ENCODE assay signal across 27 cellular contexts in the genomic region with DNA sequence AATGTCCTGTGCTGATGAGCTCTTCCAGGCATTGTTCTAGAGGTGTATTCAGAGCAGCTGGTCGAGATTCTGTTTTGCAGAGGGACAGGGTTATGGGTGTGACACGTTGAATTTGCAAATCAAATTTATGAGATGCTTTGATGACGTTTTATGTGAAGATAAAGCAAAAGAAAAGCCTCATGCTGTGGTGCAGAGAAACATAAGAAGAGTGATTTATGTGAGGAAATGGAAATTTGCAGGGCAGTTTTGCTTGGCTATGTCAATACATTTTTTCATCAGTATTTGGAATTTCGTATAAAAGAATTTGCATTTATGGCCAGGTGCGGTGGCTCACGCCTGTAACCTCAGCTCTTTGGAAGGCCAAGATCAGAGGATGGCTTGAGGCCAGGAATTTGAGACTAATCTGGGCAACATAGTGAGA. TPM values are rescaled to one million over a fixed set of nuclear protein-coding genes. Genes with fewer than 3 reads are reported as not detected.
A peak's percentile ranks its signal among the peaks of the same experiment; 100 is the strongest.
DNase-seq lines count a peak whose midpoint lies in the region; ATAC-seq and TF ChIP-seq lines count a peak whose summit lies in the region.
"Had no signal": no experiment of that assay in that cellular context is flagged by ENCODE, and none has a peak within 500 bp of the region (broad histone marks: within the 10 kb centered on the region; RNA-seq: fewer than 3 reads in every experiment).

No MANE protein-coding gene starts in this region.

- H3K79me2 ChIP-seq in H9 (ENCODE audit: insufficient read depth, low read length) (no peaks in the 10 kb centered on the region), SK-N-SH (ENCODE audit: insufficient read depth) (no peaks in the 10 kb centered on the region)

- H3K56ac ChIP-seq in H9 (ENCODE audit: insufficient read length, low read depth, low read length) = peak overlapping the region; percentile 78

- ATAC-seq in left lobe of liver = no peak
- ATAC-seq: heart right ventricle; left cardiac atrium; natural killer cell treated with Interleukin-12 subunit alpha and Interleukin-12 subunit beta and Interleukin-15 and Interleukin-18, amount 100 ng/mL, for 72 hours; stimulated activated effector memory CD8-positive, alpha-beta T cell treated with anti-CD3 and anti-CD28 coated beads, Interleukin-12 subunit alpha, Interleukin-12 subunit beta, amount 100 ng/mL, for 72 hours had no signal

- H3F3A ChIP-seq in SK-N-SH (replicated peaks; ENCODE audit: insufficient read depth) = no peaks in the 10 kb centered on the region

- no peak overlapping the region for H3K18ac ChIP-seq in H9 (ENCODE audit: insufficient read length, low read depth, low read length)

- H3K36me3 Mint-ChIP-seq in H9 (ENCODE audit: insufficient read depth in 1 of 3, low read depth in 3 of 3) = peaks cover 0 to 2% (median 0%) of the 10 kb centered on the region in 3 experiments; a peak in 2 of 7 replicates
- H3K36me3 Mint-ChIP-seq: activated naive CD8-positive, alpha-beta T cell treated with anti-CD3 and anti-CD28 coated beads, Interleukin-2, amount 10 ng/mL, durations not matched to agents 7 days and 5 days; natural killer cell treated with Interleukin-12 subunit alpha and Interleukin-12 subunit beta and Interleukin-15 and Interleukin-18, amount 100 ng/mL, for 72 hours; stimulated activated effector memory CD8-positive, alpha-beta T cell treated with anti-CD3 and anti-CD28 coated beads, Interleukin-12 subunit alpha, Interleukin-12 subunit beta, amount 100 ng/mL, for 72 hours had no signal

- peak overlapping the region; percentile 82 for H2BK5ac ChIP-seq in H9 (ENCODE audit: insufficient read length, low read length)

- H3K27me3 Mint-ChIP-seq in H9 (ENCODE audit: low read depth) = no peaks in the 10 kb centered on the region

- H4K20me1 ChIP-seq in H9 (ENCODE audit: control insufficient read depth, insufficient read depth, insufficient read length) (no peaks in the 10 kb centered on the region), SK-N-SH (ENCODE audit: insufficient read depth) (no peaks in the 10 kb centered on the region)

- H3K14ac ChIP-seq in H9 (ENCODE audit: insufficient read depth, low read length) = no peak overlapping the region

- peaks cover 4% of the 10 kb centered on the region for H3K23me2 ChIP-seq in H9 (ENCODE audit: insufficient read length, low read depth, low read length, poor library complexity, severe bottlenecking)

- peaks cover 33 to 47% of the 10 kb centered on the region in 2 experiments for H3K4me1 Mint-ChIP-seq in H9
- H3K4me1 Mint-ChIP-seq: activated naive CD8-positive, alpha-beta T cell treated with anti-CD3 and anti-CD28 coated beads, Interleukin-2, amount 10 ng/mL, durations not matched to agents 7 days and 5 days; CD8-positive, alpha-beta memory T cell; stimulated activated effector memory CD8-positive, alpha-beta T cell treated with anti-CD3 and anti-CD28 coated beads, Interleukin-12 subunit alpha, Interleukin-12 subunit beta, amount 100 ng/mL, for 72 hours had no signal

- CTCF ChIA-PET in SK-N-SH (lab: Yijun Ruan, JAX) = no interaction called here

- no peak overlapping the region for H3K4me3 ChIP-seq in astrocyte of the cerebellum (ENCODE audit: low read depth, low read length)
- peak overlapping the region; percentile 40; the same call in 1 of the 2 replicates for H3K4me3 ChIP-seq in iPS-20b (ENCODE audit: low read length)
- H3K4me3 ChIP-seq in prostate gland = no peak overlapping the region
- no peak overlapping the region for H3K4me3 ChIP-seq in SK-N-SH (ENCODE audit: low read depth in 2 of 2, low read length in 1 of 2)
- H3K4me3 ChIP-seq: ascending aorta, esophagus squamous epithelium, heart right ventricle, tibial nerve had no signal

- H2AFZ ChIP-seq in H9 (ENCODE audit: low read length) = no peak overlapping the region
- no peak overlapping the region for H2AFZ ChIP-seq in SK-N-SH (ENCODE audit: low read depth)

- intact Hi-C loops in prostate gland (cut with DNase I) = no loop called here

- peaks cover 19% of the 10 kb centered on the region for H3K4me1 ChIP-seq in H9 (ENCODE audit: insufficient read depth, low read length)
- peaks cover 27% of the 10 kb centered on the region for H3K4me1 ChIP-seq in iPS-20b (ENCODE audit: insufficient read depth, low read length)
- H3K4me1 ChIP-seq in prostate gland (replicated peaks) = no peaks in the 10 kb centered on the region
- H3K4me1 ChIP-seq in SK-N-SH (ENCODE audit: control insufficient read depth in 1 of 2, insufficient read depth in 2 of 2, low read depth in 1 of 2, low read length in 1 of 2) = peaks cover 0 to 5% of the 10 kb centered on the region in 2 experiments; a peak in 1 of 4 replicates
- H3K4me1 ChIP-seq: ascending aorta, esophagus squamous epithelium, heart right ventricle, tibial nerve had no signal

- no peak overlapping the region for H4K8ac ChIP-seq in H9 (replicated peaks; ENCODE audit: insufficient read length, low read depth, low read length)

- H2AK5ac ChIP-seq in H9 (ENCODE audit: insufficient read length, low read length) = no peak overlapping the region

- no peak for TF ChIP-seq EP300 in SK-N-SH (IDR thresholded peaks at IDR 0.05; ENCODE audit: borderline replicate concordance in 1 of 2, low read depth in 1 of 2, low read length in 1 of 2)

- peak overlapping the region in 1 of 2 experiments; percentile 11; a peak in 2 of 5 replicates for H3K4me3 Mint-ChIP-seq in H9
- H3K4me3 Mint-ChIP-seq: activated naive CD8-positive, alpha-beta T cell treated with anti-CD3 and anti-CD28 coated beads, Interleukin-2, amount 10 ng/mL, durations not matched to agents 7 days and 5 days; activated T-cell treated with anti-CD3 and anti-CD28 coated beads, Interleukin-2, amount 50 U/mL, for 24 hours; CD8-positive, alpha-beta memory T cell; natural killer cell treated with Interleukin-12 subunit alpha and Interleukin-12 subunit beta and Interleukin-15 and Interleukin-18, amount 100 ng/mL, for 72 hours; stimulated activated effector memory CD8-positive, alpha-beta T cell treated with anti-CD3 and anti-CD28 coated beads, Interleukin-12 subunit alpha, Interleukin-12 subunit beta, amount 100 ng/mL, for 72 hours had no signal

- DNase-seq in H9 (no peak), NCI-H1048 (lab: John Stamatoyannopoulos, UW) (peak; percentile 97), astrocyte of the cerebellum (ENCODE audit: low read depth) (peak; percentile 67), prostate gland (ENCODE audit: low spot score) (no peak), UCSD-AML1 (lab: John Stamatoyannopoulos, UW; ENCODE audit: unreplicated experiment) (no peak), SK-N-SH (no peak), left lobe of liver (ENCODE audit: low spot score) (no peak)
- DNase-seq: activated CD4-positive, alpha-beta T cell treated with anti-CD3 and anti-CD28 coated beads for 48 hours; activated gamma-delta T cell; activated naive CD8-positive, alpha-beta T cell treated with anti-CD3 and anti-CD28 coated beads, Interleukin-2, amount 10 ng/mL, durations not matched to agents 7 days and 5 days; activated T-cell treated with anti-CD3 and anti-CD28 coated beads, Interleukin-2, amount 50 U/mL, for 24 hours; CD8-positive, alpha-beta memory T cell; esophagus squamous epithelium; foreskin melanocyte; heart right ventricle; left cardiac atrium; NCI-H187; NCI-H510A; Right ventricle myocardium superior; stimulated activated CD4-positive, alpha-beta T cell treated with anti-CD3 and anti-CD28 coated beads, Interleukin-15, amount 100 ng/mL, for 24 hours; stimulated activated CD4-positive, alpha-beta T cell treated with anti-CD3 and anti-CD28 coated beads, Interleukin-4, amount 100 ng/mL, for 4 hours had no signal

- TF ChIP-seq RAD21 in SK-N-SH (IDR thresholded peaks at IDR 0.05; ENCODE audit: low read length) = no peak

- no peak for TF ChIP-seq CTCF in H9 (conservative IDR thresholded peaks at IDR 0.05)
- TF ChIP-seq CTCF in astrocyte of the cerebellum (IDR thresholded peaks at IDR 0.05; ENCODE audit: low read depth, low read length, missing control alignments) = no peak
- TF ChIP-seq CTCF in prostate gland (IDR thresholded peaks at IDR 0.05) = no peak
- no peak for TF ChIP-seq CTCF in SK-N-SH (IDR thresholded peaks at IDR 0.05)

- peak overlapping the region; percentile 34 to 77 (median 44); a peak in 6 of 7 replicates for H3K27ac Mint-ChIP-seq in H9
- H3K27ac Mint-ChIP-seq: activated naive CD8-positive, alpha-beta T cell treated with anti-CD3 and anti-CD28 coated beads, Interleukin-2, amount 10 ng/mL, durations not matched to agents 7 days and 5 days; activated T-cell treated with anti-CD3 and anti-CD28 coated beads, Interleukin-2, amount 50 U/mL, for 24 hours; CD8-positive, alpha-beta memory T cell; natural killer cell treated with Interleukin-12 subunit alpha and Interleukin-12 subunit beta and Interleukin-15 and Interleukin-18, amount 100 ng/mL, for 72 hours; stimulated activated effector memory CD8-positive, alpha-beta T cell treated with anti-CD3 and anti-CD28 coated beads, Interleukin-12 subunit alpha, Interleukin-12 subunit beta, amount 100 ng/mL, for 72 hours had no signal

- no peak for TF ChIP-seq POLR2A in prostate gland (IDR thresholded peaks at IDR 0.05)

- no peaks in the 10 kb centered on the region for H3K79me1 ChIP-seq in H9 (ENCODE audit: insufficient read depth, low read depth, low read length, poor library complexity, severe bottlenecking)

- in situ Hi-C loops in astrocyte of the cerebellum (cut with HindIII; ENCODE audit: low sequenced_read_pairs) = no loop called here

- H3K9ac ChIP-seq in H9 (ENCODE audit: extremely low read depth, insufficient read length, low read length) (no peak overlapping the region), iPS-20b (ENCODE audit: low read depth, low read length) (peak overlapping the region; percentile 19; the same call in 1 of the 2 replicates), SK-N-SH (no peak overlapping the region)

- H3T11ph ChIP-seq in H9 (ENCODE audit: low read length) = peak overlapping the region; percentile 1

- no peak overlapping the region for H4K91ac ChIP-seq in H9 (ENCODE audit: insufficient read length, low read depth, low read length)

- WGBS in H9 (ENCODE audit: extremely low coverage, insufficient read length, low lambda C conversion rate) = no CpG with 5 or more reads among the region's 6 CpGs
- 8% methylated on average over 6 of the region's 6 CpGs for WGBS in prostate gland
- WGBS in SK-N-SH (ENCODE audit: low lambda C conversion rate) = 44% methylated on average over 6 of the region's 6 CpGs

- no peak overlapping the region for H2BK15ac ChIP-seq in H9 (ENCODE audit: low read depth, low read length)

- no peak overlapping the region for H2BK12ac ChIP-seq in H9 (ENCODE audit: insufficient read length, low read depth, low read length)

- no peak overlapping the region for H2BK120ac ChIP-seq in H9 (ENCODE audit: low read depth, low read length, poor library complexity, severe bottlenecking)

- H3K36me3 ChIP-seq in iPS-20b (ENCODE audit: insufficient read depth, low read depth, low read length) (no peaks in the 10 kb centered on the region), prostate gland (no peaks in the 10 kb centered on the region), SK-N-SH (replicated peaks in 1 of 2; ENCODE audit: control insufficient read depth in 1 of 2, insufficient read depth in 2 of 2, low read length in 1 of 2) (no peaks in the 10 kb centered on the region)
- H3K36me3 ChIP-seq: ascending aorta, esophagus squamous epithelium, heart right ventricle, tibial nerve had no signal

- no peaks in the 10 kb centered on the region for H3K9me2 ChIP-seq in SK-N-SH

- H3K9me3 Mint-ChIP-seq in H9 = peaks cover 3 to 9% of the 10 kb centered on the region in 2 experiments; a peak in 3 of 5 replicates
- H3K9me3 Mint-ChIP-seq: activated naive CD8-positive, alpha-beta T cell treated with anti-CD3 and anti-CD28 coated beads, Interleukin-2, amount 10 ng/mL, durations not matched to agents 7 days and 5 days; activated T-cell treated with anti-CD3 and anti-CD28 coated beads, Interleukin-2, amount 50 U/mL, for 24 hours; CD8-positive, alpha-beta memory T cell; natural killer cell treated with Interleukin-12 subunit alpha and Interleukin-12 subunit beta and Interleukin-15 and Interleukin-18, amount 100 ng/mL, for 72 hours; stimulated activated effector memory CD8-positive, alpha-beta T cell treated with anti-CD3 and anti-CD28 coated beads, Interleukin-12 subunit alpha, Interleukin-12 subunit beta, amount 100 ng/mL, for 72 hours had no signal

- H3K9me3 ChIP-seq in H9 (ENCODE audit: control insufficient read depth, low read depth, low read length) = no peaks in the 10 kb centered on the region
- 0 out of 2 replicates have a peak, but pooled peaks cover 8% of the 10 kb centered on the region for H3K9me3 ChIP-seq in iPS-20b (ENCODE audit: insufficient read depth, low read depth, low read length)
- no peaks in the 10 kb centered on the region for H3K9me3 ChIP-seq in prostate gland
- H3K9me3 ChIP-seq in SK-N-SH = no peaks in the 10 kb centered on the region
- H3K9me3 ChIP-seq: ascending aorta, esophagus squamous epithelium, tibial nerve had no signal

- H3K23ac ChIP-seq in H9 (ENCODE audit: insufficient read length, low read depth, low read length) = no peak overlapping the region

- no peak overlapping the region for H3K4ac ChIP-seq in H9 (ENCODE audit: low read depth, low read length)

- no peak overlapping the region for H4K5ac ChIP-seq in H9 (ENCODE audit: insufficient read length, low read depth, low read length)

- H3K27me3 ChIP-seq in H9 (ENCODE audit: insufficient read depth, low read length) = no peaks in the 10 kb centered on the region
- no peaks in the 10 kb centered on the region for H3K27me3 ChIP-seq in iPS-20b (ENCODE audit: insufficient read depth, low read length)
- H3K27me3 ChIP-seq in prostate gland (replicated peaks; ENCODE audit: insufficient read depth) = no peaks in the 10 kb centered on the region
- H3K27me3 ChIP-seq in SK-N-SH (ENCODE audit: insufficient read depth) = no peaks in the 10 kb centered on the region
- H3K27me3 ChIP-seq: ascending aorta, tibial nerve had no signal

- no peak overlapping the region for H2BK20ac ChIP-seq in H9 (ENCODE audit: low read depth, low read length, poor library complexity, severe bottlenecking)

- POLR2A ChIA-PET in SK-N-SH (lab: Yijun Ruan, JAX) = interaction anchor here (1.0 kb wide), 1 partner anchor 14 kb away, joined by 3 read pairs; no protein-coding TSS in a partner anchor

- H3K27ac ChIP-seq in H9 (ENCODE audit: insufficient read length, low read depth, low read length) (peak overlapping the region; percentile 99), iPS-20b (ENCODE audit: low read length) (peak overlapping the region; percentile 34), prostate gland (no peak overlapping the region), SK-N-SH (ENCODE audit: low read depth in 2 of 2, low read length in 1 of 2) (no peak overlapping the region)
- H3K27ac ChIP-seq: ascending aorta, esophagus squamous epithelium, heart right ventricle, tibial nerve, VCaP had no signal

- H3K4me2 ChIP-seq in H9 (ENCODE audit: insufficient read depth, insufficient read length, low read length) (peak overlapping the region; percentile 64), SK-N-SH (no peak overlapping the region)

RNA-seq across cellular contexts. Expression of a gene that starts 36.4 kb away (rescaled TPM):
- total RNA-seq in H9 (2021) (96.1 and 102 TPM in 2 replicates), prostate gland (10 to 100 TPM; 35.3 to 58.7 TPM), left lobe of liver (24.0 TPM)
- polyA plus RNA-seq in SK-N-SH (2012; rRNA removed) = 26.1 and 35.1 TPM in 2 replicates
- 36.5 and 40.7 TPM in 2 replicates for polyA plus RNA-seq in SK-N-SH (2012; cell fraction: cytosol; rRNA removed)
- polyA plus RNA-seq in SK-N-SH (2012; cell fraction: nucleus; rRNA removed) = 12.2 and 16.9 TPM in 2 replicates

RNA-seq across cellular contexts. Expression of a gene that starts 55.1 kb away (rescaled TPM):
- total RNA-seq in H9 (2021) = 155 and 180 TPM in 2 replicates
- 10 to 100 TPM; 57.7 to 66.6 TPM for total RNA-seq in prostate gland
- 17.0 and 22.8 TPM in 2 replicates for polyA plus RNA-seq in SK-N-SH (2012; rRNA removed)
- polyA plus RNA-seq in SK-N-SH (2012; cell fraction: cytosol; rRNA removed) = 27.2 and 43.1 TPM in 2 replicates
- polyA plus RNA-seq in SK-N-SH (2012; cell fraction: nucleus; rRNA removed) = 15.2 and 23.2 TPM in 2 replicates
- 13.2 TPM for total RNA-seq in left lobe of liver

Comparison
In these comparisons a context has a peak if more than half of its experiments do, and no peak if none do; other contexts are left out.
1. DNase-seq: peak in NCI-H1048 (single experiment) and astrocyte of the cerebellum (single experiment); none in H9 (single experiment), prostate gland (single experiment), UCSD-AML1 (single experiment), SK-N-SH (single experiment) and left lobe of liver (single experiment).
2. H3K27ac ChIP-seq: peak in H9 (single experiment) and iPS-20b (single experiment); none in prostate gland (0 of 2) and SK-N-SH (0 of 2).